Comparison of ENCODE assay signal across 1 cellular context in the genomic region with DNA sequence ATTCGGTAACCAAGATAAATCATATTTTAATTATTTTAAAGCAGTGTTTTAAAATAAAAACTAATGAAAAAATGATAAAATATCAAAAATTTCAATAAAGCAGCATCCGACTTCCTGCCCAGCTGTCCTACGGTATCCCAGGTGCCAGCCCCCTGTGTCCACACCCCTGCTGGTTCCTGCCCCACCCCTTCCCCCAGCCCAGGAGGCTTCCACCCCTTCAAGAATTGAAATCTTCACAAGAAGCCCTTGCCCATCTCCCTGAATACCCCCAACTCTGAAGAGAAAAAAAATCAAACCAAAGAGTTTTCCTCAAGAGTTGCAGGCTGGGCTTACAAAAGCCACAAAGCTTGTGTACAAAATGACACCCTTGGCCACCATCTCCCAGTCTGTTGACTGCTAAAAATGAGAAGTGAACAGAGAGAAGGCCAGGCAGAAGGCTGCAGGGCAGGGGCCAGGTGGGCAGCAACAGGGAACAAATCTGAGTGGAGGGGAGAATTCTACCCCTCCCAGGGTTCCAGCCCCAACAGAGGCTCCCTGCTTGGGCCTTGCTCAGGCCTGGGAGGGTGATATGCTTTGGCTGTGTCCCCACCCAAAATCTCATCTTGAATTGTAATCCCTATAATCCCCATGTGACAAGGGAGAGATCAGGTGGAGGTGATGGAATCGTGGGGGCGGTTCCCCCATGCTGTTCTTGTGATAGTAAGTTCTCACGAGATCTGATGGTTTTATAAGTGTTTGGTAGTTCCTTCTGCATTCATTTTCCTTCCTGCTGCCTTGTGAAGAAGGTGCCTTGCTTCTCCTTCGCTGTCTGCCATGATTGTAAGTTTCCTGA.
TF ChIP-seq lines count a peak whose summit lies in the region.

No MANE protein-coding gene starts in this region.

TF ChIP-seq in GM23338, 12 proteins besides CTCF, POLR2A, EP300 and RAD21 (continued from another document):
- TF ChIP-seq, protein P1, sequence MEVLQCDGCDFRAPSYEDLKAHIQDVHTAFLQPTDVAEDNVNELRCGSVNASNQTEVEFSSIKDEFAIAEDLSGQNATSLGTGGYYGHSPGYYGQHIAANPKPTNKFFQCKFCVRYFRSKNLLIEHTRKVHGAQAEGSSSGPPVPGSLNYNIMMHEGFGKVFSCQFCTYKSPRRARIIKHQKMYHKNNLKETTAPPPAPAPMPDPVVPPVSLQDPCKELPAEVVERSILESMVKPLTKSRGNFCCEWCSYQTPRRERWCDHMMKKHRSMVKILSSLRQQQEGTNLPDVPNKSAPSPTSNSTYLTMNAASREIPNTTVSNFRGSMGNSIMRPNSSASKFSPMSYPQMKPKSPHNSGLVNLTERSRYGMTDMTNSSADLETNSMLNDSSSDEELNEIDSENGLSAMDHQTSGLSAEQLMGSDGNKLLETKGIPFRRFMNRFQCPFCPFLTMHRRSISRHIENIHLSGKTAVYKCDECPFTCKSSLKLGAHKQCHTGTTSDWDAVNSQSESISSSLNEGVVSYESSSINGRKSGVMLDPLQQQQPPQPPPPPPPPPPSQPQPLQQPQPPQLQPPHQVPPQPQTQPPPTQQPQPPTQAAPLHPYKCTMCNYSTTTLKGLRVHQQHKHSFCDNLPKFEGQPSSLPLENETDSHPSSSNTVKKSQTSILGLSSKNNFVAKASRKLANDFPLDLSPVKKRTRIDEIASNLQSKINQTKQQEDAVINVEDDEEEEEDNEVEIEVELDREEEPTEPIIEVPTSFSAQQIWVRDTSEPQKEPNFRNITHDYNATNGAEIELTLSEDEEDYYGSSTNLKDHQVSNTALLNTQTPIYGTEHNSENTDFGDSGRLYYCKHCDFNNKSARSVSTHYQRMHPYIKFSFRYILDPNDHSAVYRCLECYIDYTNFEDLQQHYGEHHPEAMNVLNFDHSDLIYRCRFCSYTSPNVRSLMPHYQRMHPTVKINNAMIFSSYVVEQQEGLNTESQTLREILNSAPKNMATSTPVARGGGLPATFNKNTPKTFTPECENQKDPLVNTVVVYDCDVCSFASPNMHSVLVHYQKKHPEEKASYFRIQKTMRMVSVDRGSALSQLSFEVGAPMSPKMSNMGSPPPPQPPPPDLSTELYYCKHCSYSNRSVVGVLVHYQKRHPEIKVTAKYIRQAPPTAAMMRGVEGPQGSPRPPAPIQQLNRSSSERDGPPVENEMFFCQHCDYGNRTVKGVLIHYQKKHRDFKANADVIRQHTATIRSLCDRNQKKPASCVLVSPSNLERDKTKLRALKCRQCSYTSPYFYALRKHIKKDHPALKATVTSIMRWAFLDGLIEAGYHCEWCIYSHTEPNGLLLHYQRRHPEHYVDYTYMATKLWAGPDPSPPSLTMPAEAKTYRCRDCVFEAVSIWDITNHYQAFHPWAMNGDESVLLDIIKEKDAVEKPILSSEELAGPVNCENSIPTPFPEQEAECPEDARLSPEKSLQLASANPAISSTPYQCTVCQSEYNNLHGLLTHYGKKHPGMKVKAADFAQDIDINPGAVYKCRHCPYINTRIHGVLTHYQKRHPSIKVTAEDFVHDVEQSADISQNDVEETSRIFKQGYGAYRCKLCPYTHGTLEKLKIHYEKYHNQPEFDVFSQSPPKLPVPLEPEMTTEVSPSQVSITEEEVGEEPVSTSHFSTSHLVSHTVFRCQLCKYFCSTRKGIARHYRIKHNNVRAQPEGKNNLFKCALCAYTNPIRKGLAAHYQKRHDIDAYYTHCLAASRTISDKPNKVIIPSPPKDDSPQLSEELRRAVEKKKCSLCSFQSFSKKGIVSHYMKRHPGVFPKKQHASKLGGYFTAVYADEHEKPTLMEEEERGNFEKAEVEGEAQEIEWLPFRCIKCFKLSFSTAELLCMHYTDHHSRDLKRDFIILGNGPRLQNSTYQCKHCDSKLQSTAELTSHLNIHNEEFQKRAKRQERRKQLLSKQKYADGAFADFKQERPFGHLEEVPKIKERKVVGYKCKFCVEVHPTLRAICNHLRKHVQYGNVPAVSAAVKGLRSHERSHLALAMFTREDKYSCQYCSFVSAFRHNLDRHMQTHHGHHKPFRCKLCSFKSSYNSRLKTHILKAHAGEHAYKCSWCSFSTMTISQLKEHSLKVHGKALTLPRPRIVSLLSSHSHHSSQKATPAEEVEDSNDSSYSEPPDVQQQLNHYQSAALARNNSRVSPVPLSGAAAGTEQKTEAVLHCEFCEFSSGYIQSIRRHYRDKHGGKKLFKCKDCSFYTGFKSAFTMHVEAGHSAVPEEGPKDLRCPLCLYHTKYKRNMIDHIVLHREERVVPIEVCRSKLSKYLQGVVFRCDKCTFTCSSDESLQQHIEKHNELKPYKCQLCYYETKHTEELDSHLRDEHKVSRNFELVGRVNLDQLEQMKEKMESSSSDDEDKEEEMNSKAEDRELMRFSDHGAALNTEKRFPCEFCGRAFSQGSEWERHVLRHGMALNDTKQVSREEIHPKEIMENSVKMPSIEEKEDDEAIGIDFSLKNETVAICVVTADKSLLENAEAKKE (CRISPR knock-in tag; IDR thresholded peaks at IDR 0.05) = no peak
- TF ChIP-seq, protein P2, sequence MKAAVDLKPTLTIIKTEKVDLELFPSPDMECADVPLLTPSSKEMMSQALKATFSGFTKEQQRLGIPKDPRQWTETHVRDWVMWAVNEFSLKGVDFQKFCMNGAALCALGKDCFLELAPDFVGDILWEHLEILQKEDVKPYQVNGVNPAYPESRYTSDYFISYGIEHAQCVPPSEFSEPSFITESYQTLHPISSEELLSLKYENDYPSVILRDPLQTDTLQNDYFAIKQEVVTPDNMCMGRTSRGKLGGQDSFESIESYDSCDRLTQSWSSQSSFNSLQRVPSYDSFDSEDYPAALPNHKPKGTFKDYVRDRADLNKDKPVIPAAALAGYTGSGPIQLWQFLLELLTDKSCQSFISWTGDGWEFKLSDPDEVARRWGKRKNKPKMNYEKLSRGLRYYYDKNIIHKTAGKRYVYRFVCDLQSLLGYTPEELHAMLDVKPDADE (IDR thresholded peaks at IDR 0.05) = no peak
